Comparison of ENCODE assay signal across 1 cellular context in genomic region chr2:176001903-176002683, GRCh38.
A peak's percentile ranks its signal among the peaks of the same experiment; 100 is the strongest.
TF ChIP-seq lines count a peak whose summit lies in the region.

A gene with protein sequence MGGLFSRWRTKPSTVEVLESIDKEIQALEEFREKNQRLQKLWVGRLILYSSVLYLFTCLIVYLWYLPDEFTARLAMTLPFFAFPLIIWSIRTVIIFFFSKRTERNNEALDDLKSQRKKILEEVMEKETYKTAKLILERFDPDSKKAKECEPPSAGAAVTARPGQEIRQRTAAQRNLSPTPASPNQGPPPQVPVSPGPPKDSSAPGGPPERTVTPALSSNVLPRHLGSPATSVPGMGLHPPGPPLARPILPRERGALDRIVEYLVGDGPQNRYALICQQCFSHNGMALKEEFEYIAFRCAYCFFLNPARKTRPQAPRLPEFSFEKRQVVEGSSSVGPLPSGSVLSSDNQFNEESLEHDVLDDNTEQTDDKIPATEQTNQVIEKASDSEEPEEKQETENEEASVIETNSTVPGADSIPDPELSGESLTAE (minus strand): TSS chr2:176002267. CDS start chr2:175995584, 6,683 bp downstream.

TF ChIP-seq in HEK293, 187 proteins besides CTCF, POLR2A, EP300 and RAD21 (continued from another document and continues in another):
- TF ChIP-seq ZFP37 (tag by site-specific recombination; IDR thresholded peaks at IDR 0.05) (peak; percentile 60; the same call in 1 of the 2 replicates), HOXD13 (CRISPR knock-in tag; IDR thresholded peaks at IDR 0.05; ENCODE audit: borderline replicate concordance) (no peak), SP7 (tag by site-specific recombination; IDR thresholded peaks at IDR 0.05) (peak; percentile 51; the same call in 1 of the 2 replicates), ZNF561 (tag by site-specific recombination; IDR thresholded peaks at IDR 0.05; ENCODE audit: borderline replicate concordance) (peak; percentile 47; the same call in 1 of the 2 replicates), KLF1 (tag by site-specific recombination; IDR thresholded peaks at IDR 0.05) (peak; percentile 46), ZNF10 (tag by site-specific recombination; IDR thresholded peaks at IDR 0.05) (peak; percentile 16; the same call in 1 of the 2 replicates), KLF7 (tag by site-specific recombination; IDR thresholded peaks at IDR 0.05; ENCODE audit: borderline replicate concordance) (peak; percentile 27; the same call in 1 of the 2 replicates), FEZF1 (tag by site-specific recombination; IDR thresholded peaks at IDR 0.05) (no peak), ZNF221 (tag by site-specific recombination; IDR thresholded peaks at IDR 0.05; ENCODE audit: borderline replicate concordance) (no peak), ZBTB21 (tag by site-specific recombination; IDR thresholded peaks at IDR 0.05) (no peak), ZBTB8A (tag by site-specific recombination; IDR thresholded peaks at IDR 0.05) (0 out of 2 replicates have a peak, but pooled peaks have one; percentile 38), ZNF768 (tag by site-specific recombination; IDR thresholded peaks at IDR 0.05) (no peak), ZNF529 (tag by site-specific recombination; IDR thresholded peaks at IDR 0.05; ENCODE audit: insufficient replicate concordance) (no peak), ZNF24 (tag by site-specific recombination; IDR thresholded peaks at IDR 0.05) (no peak), KLF8 (tag by site-specific recombination; IDR thresholded peaks at IDR 0.05) (0 out of 2 replicates have a peak, but pooled peaks have one; percentile 45), WT1 (tag by site-specific recombination; IDR thresholded peaks at IDR 0.05) (0 out of 2 replicates have a peak, but pooled peaks have one; percentile 20), ZBTB6 (tag by site-specific recombination; IDR thresholded peaks at IDR 0.05) (peak; percentile 11; the same call in 1 of the 2 replicates), ZNF335 (tag by site-specific recombination; conservative IDR thresholded peaks at IDR 0.05) (peak; percentile 72), ZNF266 (tag by site-specific recombination; IDR thresholded peaks at IDR 0.05; ENCODE audit: low read depth) (no peak), ZNF174 (tag by site-specific recombination; IDR thresholded peaks at IDR 0.05) (no peak), ZNF155 (tag by site-specific recombination; IDR thresholded peaks at IDR 0.05) (no peak), ZNF16 (tag by site-specific recombination; IDR thresholded peaks at IDR 0.05; ENCODE audit: low read depth) (no peak), ZNF623 (tag by site-specific recombination; IDR thresholded peaks at IDR 0.05) (no peak), ZNF404 (tag by site-specific recombination; IDR thresholded peaks at IDR 0.05) (no peak), ZNF202 (tag by site-specific recombination; IDR thresholded peaks at IDR 0.05; ENCODE audit: borderline replicate concordance) (no peak), TCF7L2 (IDR thresholded peaks at IDR 0.05; ENCODE audit: borderline replicate concordance, low read depth, low read length) (no peak), ZNF596 (tag by site-specific recombination; IDR thresholded peaks at IDR 0.05) (no peak), ZNF621 (tag by site-specific recombination; IDR thresholded peaks at IDR 0.05) (no peak), ZNF350 (tag by site-specific recombination; IDR thresholded peaks at IDR 0.05) (no peak), ZNF248 (tag by site-specific recombination; IDR thresholded peaks at IDR 0.05) (no peak), ZNF175 (tag by site-specific recombination; IDR thresholded peaks at IDR 0.05) (no peak), ZNF391 (tag by site-specific recombination; IDR thresholded peaks at IDR 0.05; ENCODE audit: borderline replicate concordance, low read depth) (0 out of 2 replicates have a peak, but pooled peaks have one; percentile 38), TRIM28 (IDR thresholded peaks at IDR 0.05; ENCODE audit: borderline replicate concordance, low read length) (peak; percentile 54; the same call in 1 of the 2 replicates), ZNF501 (tag by site-specific recombination; IDR thresholded peaks at IDR 0.05) (no peak), KLF10 (tag by site-specific recombination; IDR thresholded peaks at IDR 0.05) (0 out of 2 replicates have a peak, but pooled peaks have one; percentile 26), ZNF510 (tag by site-specific recombination; IDR thresholded peaks at IDR 0.05; ENCODE audit: insufficient replicate concordance) (no peak), ZSCAN5A (tag by site-specific recombination; IDR thresholded peaks at IDR 0.05) (peak; percentile 49; the same call in 1 of the 2 replicates), ZNF544 (tag by site-specific recombination; IDR thresholded peaks at IDR 0.05) (no peak), ZEB2 (tag by site-specific recombination; IDR thresholded peaks at IDR 0.05) (no peak)
- TF ChIP-seq, protein P1, sequence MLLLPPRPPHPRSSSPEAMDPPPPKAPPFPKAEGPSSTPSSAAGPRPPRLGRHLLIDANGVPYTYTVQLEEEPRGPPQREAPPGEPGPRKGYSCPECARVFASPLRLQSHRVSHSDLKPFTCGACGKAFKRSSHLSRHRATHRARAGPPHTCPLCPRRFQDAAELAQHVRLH (tag by site-specific recombination; IDR thresholded peaks at IDR 0.05), result no peak; the same call in 1 of the 2 replicates
- TF ChIP-seq, protein P2, sequence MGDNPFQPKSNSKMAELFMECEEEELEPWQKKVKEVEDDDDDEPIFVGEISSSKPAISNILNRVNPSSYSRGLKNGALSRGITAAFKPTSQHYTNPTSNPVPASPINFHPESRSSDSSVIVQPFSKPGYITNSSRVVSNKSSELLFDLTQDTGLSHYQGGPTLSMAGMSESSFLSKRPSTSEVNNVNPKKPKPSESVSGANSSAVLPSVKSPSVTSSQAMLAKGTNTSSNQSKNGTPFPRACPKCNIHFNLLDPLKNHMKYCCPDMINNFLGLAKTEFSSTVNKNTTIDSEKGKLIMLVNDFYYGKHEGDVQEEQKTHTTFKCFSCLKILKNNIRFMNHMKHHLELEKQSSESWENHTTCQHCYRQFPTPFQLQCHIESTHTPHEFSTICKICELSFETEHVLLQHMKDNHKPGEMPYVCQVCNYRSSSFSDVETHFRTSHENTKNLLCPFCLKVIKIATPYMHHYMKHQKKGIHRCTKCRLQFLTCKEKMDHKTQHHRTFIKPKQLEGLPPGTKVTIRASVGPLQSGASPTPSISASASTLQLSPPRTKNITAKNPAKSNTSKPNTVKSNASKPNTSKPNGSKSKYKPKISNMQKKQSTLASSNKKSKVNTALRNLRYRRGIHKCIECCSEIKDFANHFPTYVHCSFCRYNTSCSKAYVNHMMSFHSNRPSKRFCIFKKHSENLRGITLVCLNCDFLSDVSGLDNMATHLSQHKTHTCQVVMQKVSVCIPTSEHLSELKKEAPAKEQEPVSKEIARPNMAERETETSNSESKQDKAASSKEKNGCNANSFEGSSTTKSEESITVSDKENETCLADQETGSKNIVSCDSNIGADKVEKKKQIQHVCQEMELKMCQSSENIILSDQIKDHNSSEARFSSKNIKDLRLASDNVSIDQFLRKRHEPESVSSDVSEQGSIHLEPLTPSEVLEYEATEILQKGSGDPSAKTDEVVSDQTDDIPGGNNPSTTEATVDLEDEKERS (tag by site-specific recombination; IDR thresholded peaks at IDR 0.05), result no peak
- TF ChIP-seq, protein P3, sequence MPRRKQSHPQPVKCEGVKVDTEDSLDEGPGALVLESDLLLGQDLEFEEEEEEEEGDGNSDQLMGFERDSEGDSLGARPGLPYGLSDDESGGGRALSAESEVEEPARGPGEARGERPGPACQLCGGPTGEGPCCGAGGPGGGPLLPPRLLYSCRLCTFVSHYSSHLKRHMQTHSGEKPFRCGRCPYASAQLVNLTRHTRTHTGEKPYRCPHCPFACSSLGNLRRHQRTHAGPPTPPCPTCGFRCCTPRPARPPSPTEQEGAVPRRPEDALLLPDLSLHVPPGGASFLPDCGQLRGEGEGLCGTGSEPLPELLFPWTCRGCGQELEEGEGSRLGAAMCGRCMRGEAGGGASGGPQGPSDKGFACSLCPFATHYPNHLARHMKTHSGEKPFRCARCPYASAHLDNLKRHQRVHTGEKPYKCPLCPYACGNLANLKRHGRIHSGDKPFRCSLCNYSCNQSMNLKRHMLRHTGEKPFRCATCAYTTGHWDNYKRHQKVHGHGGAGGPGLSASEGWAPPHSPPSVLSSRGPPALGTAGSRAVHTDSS (tag by site-specific recombination; IDR thresholded peaks at IDR 0.05), result no peak
- TF ChIP-seq, protein P4, sequence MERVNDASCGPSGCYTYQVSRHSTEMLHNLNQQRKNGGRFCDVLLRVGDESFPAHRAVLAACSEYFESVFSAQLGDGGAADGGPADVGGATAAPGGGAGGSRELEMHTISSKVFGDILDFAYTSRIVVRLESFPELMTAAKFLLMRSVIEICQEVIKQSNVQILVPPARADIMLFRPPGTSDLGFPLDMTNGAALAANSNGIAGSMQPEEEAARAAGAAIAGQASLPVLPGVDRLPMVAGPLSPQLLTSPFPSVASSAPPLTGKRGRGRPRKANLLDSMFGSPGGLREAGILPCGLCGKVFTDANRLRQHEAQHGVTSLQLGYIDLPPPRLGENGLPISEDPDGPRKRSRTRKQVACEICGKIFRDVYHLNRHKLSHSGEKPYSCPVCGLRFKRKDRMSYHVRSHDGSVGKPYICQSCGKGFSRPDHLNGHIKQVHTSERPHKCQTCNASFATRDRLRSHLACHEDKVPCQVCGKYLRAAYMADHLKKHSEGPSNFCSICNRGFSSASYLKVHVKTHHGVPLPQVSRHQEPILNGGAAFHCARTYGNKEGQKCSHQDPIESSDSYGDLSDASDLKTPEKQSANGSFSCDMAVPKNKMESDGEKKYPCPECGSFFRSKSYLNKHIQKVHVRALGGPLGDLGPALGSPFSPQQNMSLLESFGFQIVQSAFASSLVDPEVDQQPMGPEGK (tag by site-specific recombination; IDR thresholded peaks at IDR 0.05), result peak; percentile 41
- TF ChIP-seq, protein P5, sequence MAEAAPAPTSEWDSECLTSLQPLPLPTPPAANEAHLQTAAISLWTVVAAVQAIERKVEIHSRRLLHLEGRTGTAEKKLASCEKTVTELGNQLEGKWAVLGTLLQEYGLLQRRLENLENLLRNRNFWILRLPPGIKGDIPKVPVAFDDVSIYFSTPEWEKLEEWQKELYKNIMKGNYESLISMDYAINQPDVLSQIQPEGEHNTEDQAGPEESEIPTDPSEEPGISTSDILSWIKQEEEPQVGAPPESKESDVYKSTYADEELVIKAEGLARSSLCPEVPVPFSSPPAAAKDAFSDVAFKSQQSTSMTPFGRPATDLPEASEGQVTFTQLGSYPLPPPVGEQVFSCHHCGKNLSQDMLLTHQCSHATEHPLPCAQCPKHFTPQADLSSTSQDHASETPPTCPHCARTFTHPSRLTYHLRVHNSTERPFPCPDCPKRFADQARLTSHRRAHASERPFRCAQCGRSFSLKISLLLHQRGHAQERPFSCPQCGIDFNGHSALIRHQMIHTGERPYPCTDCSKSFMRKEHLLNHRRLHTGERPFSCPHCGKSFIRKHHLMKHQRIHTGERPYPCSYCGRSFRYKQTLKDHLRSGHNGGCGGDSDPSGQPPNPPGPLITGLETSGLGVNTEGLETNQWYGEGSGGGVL (tag by site-specific recombination; IDR thresholded peaks at IDR 0.05), result peak; percentile 32; the same call in 1 of the 2 replicates
- TF ChIP-seq, protein P6, sequence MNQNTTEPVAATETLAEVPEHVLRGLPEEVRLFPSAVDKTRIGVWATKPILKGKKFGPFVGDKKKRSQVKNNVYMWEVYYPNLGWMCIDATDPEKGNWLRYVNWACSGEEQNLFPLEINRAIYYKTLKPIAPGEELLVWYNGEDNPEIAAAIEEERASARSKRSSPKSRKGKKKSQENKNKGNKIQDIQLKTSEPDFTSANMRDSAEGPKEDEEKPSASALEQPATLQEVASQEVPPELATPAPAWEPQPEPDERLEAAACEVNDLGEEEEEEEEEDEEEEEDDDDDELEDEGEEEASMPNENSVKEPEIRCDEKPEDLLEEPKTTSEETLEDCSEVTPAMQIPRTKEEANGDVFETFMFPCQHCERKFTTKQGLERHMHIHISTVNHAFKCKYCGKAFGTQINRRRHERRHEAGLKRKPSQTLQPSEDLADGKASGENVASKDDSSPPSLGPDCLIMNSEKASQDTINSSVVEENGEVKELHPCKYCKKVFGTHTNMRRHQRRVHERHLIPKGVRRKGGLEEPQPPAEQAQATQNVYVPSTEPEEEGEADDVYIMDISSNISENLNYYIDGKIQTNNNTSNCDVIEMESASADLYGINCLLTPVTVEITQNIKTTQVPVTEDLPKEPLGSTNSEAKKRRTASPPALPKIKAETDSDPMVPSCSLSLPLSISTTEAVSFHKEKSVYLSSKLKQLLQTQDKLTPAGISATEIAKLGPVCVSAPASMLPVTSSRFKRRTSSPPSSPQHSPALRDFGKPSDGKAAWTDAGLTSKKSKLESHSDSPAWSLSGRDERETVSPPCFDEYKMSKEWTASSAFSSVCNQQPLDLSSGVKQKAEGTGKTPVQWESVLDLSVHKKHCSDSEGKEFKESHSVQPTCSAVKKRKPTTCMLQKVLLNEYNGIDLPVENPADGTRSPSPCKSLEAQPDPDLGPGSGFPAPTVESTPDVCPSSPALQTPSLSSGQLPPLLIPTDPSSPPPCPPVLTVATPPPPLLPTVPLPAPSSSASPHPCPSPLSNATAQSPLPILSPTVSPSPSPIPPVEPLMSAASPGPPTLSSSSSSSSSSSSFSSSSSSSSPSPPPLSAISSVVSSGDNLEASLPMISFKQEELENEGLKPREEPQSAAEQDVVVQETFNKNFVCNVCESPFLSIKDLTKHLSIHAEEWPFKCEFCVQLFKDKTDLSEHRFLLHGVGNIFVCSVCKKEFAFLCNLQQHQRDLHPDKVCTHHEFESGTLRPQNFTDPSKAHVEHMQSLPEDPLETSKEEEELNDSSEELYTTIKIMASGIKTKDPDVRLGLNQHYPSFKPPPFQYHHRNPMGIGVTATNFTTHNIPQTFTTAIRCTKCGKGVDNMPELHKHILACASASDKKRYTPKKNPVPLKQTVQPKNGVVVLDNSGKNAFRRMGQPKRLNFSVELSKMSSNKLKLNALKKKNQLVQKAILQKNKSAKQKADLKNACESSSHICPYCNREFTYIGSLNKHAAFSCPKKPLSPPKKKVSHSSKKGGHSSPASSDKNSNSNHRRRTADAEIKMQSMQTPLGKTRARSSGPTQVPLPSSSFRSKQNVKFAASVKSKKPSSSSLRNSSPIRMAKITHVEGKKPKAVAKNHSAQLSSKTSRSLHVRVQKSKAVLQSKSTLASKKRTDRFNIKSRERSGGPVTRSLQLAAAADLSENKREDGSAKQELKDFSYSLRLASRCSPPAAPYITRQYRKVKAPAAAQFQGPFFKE (tag by site-specific recombination; IDR thresholded peaks at IDR 0.05; ENCODE audit: borderline replicate concordance), result no peak
